ENCODE assay signal across 8 cellular contexts in the genomic region with DNA sequence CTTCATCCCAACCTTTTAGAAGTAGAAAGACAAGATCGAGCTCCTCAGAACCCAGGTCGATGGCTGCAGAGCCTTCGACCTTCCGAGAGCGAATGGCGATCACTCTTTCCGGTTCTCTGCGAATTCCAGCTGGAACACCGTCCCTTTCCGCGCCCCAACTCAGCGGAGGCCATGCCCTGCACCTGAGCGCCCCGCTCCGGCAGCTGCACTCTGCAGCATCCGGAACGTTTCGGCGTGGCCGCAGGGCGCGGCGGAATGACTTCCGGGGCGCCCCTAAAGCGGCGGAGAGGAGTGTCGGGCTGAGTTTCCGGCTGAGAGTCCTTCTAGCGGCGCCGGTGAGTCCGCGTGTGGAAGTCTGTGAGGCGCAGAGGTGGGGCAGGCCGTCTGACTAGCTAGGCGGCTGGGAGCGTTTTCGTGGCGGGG. TPM values are rescaled to one million over a fixed set of nuclear protein-coding genes. Genes with fewer than 3 reads are reported as not detected.
DNase-seq lines count a peak whose midpoint lies in the region; ATAC-seq, FAIRE-seq and TF ChIP-seq lines count a peak whose summit lies in the region.
"Not testable (repeated sequence)": the region's sequence is repeated elsewhere in the genome, so short reads cannot be mapped to it uniquely, and the experiment has no call there.

Gene GTF2H2C, plus strand, starts transcription at position 284 of the 423 bp plus-strand sequence. CDS start 4,942 bp downstream, outside the sequence.

- peak within 1 kb of the TSS; percentile 90 to 93 for H3K4me3 Mint-ChIP-seq in stimulated activated naive B cell treated with anti-CD40 and anti-IgM and Interleukin-4, amounts not matched to agents 10 μg/mL and 1 μg/mL and 100 μg/mL, for 72 hours

- H3F3A ChIP-seq in GM23248 (ENCODE audit: insufficient read depth), result not testable (repeated sequence)

- intact Hi-C loops in left ventricle myocardium inferior (cut with micrococcal nuclease); pancreas (cut with DNase I): not testable (repeated sequence)

- H3K27me3 ChIP-seq in GM06990 (replicated peaks; ENCODE audit: control insufficient read depth, insufficient read depth, low read length); GM23248 (replicated peaks; ENCODE audit: insufficient read depth); HUES48 (ENCODE audit: control insufficient read depth, insufficient read depth, low read length); brain microvascular endothelial cell (replicated peaks); left ventricle myocardium inferior (ENCODE audit: low read depth); pancreas: not testable (repeated sequence)

- peak within 1 kb of the TSS; percentile 85 for H3K4me2 ChIP-seq in GM23248 (ENCODE audit: unreplicated experiment)

- in situ Hi-C loops in GM23248 (cut with MboI); brain microvascular endothelial cell (cut with HindIII; ENCODE audit: low pct_ligation_motif_present, low sequenced_read_pairs): not testable (repeated sequence)

- H3K9me2 ChIP-seq in GM23248 (ENCODE audit: insufficient read depth), result not testable (repeated sequence)

- not testable (repeated sequence) for H4K20me1 ChIP-seq in GM23248 (ENCODE audit: insufficient read depth)

- not testable (repeated sequence) for H3K27me3 Mint-ChIP-seq in stimulated activated naive B cell treated with anti-CD40 and anti-IgM and Interleukin-4, amounts not matched to agents 10 μg/mL and 1 μg/mL and 100 μg/mL, for 72 hours

- H3K9ac ChIP-seq in GM23248, result peak within 1 kb of the TSS; percentile 70
- peak within 1 kb of the TSS; percentile 79 for H3K9ac ChIP-seq in HUES48 (ENCODE audit: low read depth, low read length)

- DNase-seq in GM06990 (ENCODE audit: extremely low read depth, insufficient read length) (peak; percentile 77), GM23248 (peak; percentile 83), brain microvascular endothelial cell (peak; percentile 74), left ventricle myocardium inferior (peak; percentile 63), pancreas (peak; percentile 67 to 90 (median 80))
- peak; percentile 37 to 39 for DNase-seq in activated CD4-positive, alpha-beta T cell treated with anti-CD3 and anti-CD28 coated beads for 24 hours (ENCODE audit: low read depth in 2 of 2)
- DNase-seq in stimulated activated naive B cell treated with anti-CD40 and anti-IgM and Interleukin-4, amounts not matched to agents 10 μg/mL and 1 μg/mL and 100 μg/mL, for 72 hours, result peak; percentile 78

- not testable (repeated sequence) for H3K36me3 ChIP-seq in GM06990 (ENCODE audit: control insufficient read depth, insufficient read depth, low read length); GM23248 (ENCODE audit: low read depth); HUES48 (ENCODE audit: control insufficient read depth, insufficient read depth, low read length); brain microvascular endothelial cell (replicated peaks); left ventricle myocardium inferior; pancreas

- not testable (repeated sequence) for H3K36me3 Mint-ChIP-seq in stimulated activated naive B cell treated with anti-CD40 and anti-IgM and Interleukin-4, amounts not matched to agents 10 μg/mL and 1 μg/mL and 100 μg/mL, for 72 hours

- H3K27ac ChIP-seq in GM23248 (peak within 1 kb of the TSS; percentile 53), HUES48 (ENCODE audit: low read depth, low read length) (peak within 1 kb of the TSS; percentile 66), left ventricle myocardium inferior (replicated peaks) (peak within 1 kb of the TSS; percentile 69), pancreas (peak within 1 kb of the TSS in 3 of 4 donors; percentile 55 to 78 (median 74))
- not testable (repeated sequence) for H3K27ac ChIP-seq in brain microvascular endothelial cell

- 1 to 3% methylated on average over 36 to 38 of the region's 40 CpGs for WGBS in GM23248 (ENCODE audit: low coverage in 1 of 2, low lambda C conversion rate in 2 of 2, missing lambda C conversion rate in 2 of 2), 2 experiments
- WGBS in pancreas, 2 donors, result 0 to 1% methylated on average over 33 to 40 of the region's 40 CpGs

- not testable (repeated sequence) for H3K4me1 Mint-ChIP-seq in stimulated activated naive B cell treated with anti-CD40 and anti-IgM and Interleukin-4, amounts not matched to agents 10 μg/mL and 1 μg/mL and 100 μg/mL, for 72 hours

- H2AFZ ChIP-seq in GM23248, result peak within 1 kb of the TSS; percentile 99

- H3K4me3 ChIP-seq in GM06990 (replicated peaks; ENCODE audit: low read depth, low read length) (peak within 1 kb of the TSS; percentile 52), GM23248 (peak within 1 kb of the TSS; percentile 71), HUES48 (ENCODE audit: low read depth, low read length) (peak within 1 kb of the TSS; percentile 67), brain microvascular endothelial cell (ENCODE audit: low read depth, low read length) (peak within 1 kb of the TSS; percentile 53), left ventricle myocardium inferior (peak within 1 kb of the TSS; percentile 67), pancreas (peak within 1 kb of the TSS in 2 of 4 donors; percentile 29 to 41)

- peak within 1 kb of the TSS; percentile 95 for H3K27ac Mint-ChIP-seq in stimulated activated naive B cell treated with anti-CD40 and anti-IgM and Interleukin-4, amounts not matched to agents 10 μg/mL and 1 μg/mL and 100 μg/mL, for 72 hours

- peak; percentile 97 to 99 (median 98) for ATAC-seq in pancreas
- ATAC-seq in stimulated activated naive B cell treated with anti-CD40 and anti-IgM and Interleukin-4, amounts not matched to agents 10 μg/mL and 1 μg/mL and 100 μg/mL, for 72 hours (replicated peaks), result peak; percentile 99 to 100

- peaks cover 13% of the 10 kb centered on the region for H3K79me2 ChIP-seq in GM23248 (ENCODE audit: insufficient read depth)

- H3K4me1 ChIP-seq in GM23248 (ENCODE audit: insufficient read depth); HUES48 (ENCODE audit: control insufficient read depth, insufficient read depth, low read length); left ventricle myocardium inferior; pancreas: not testable (repeated sequence)

- not testable (repeated sequence) for H3K9me3 Mint-ChIP-seq in stimulated activated naive B cell treated with anti-CD40 and anti-IgM and Interleukin-4, amounts not matched to agents 10 μg/mL and 1 μg/mL and 100 μg/mL, for 72 hours

- not testable (repeated sequence) for H3K9me3 ChIP-seq in GM23248 (ENCODE audit: low read depth); HUES48 (ENCODE audit: control insufficient read depth, insufficient read depth, low read length); left ventricle myocardium inferior (replicated peaks); pancreas

- not testable (repeated sequence) for FAIRE-seq in pancreas (lab: Jason Lieb, UNC)

- TF ChIP-seq CTCF in GM06990 (IDR thresholded peaks at IDR 0.05; ENCODE audit: insufficient read depth, low read length, poor library complexity, severe bottlenecking), result peak; percentile 38
- peak; percentile 42 for TF ChIP-seq CTCF in brain microvascular endothelial cell (IDR thresholded peaks at IDR 0.05; ENCODE audit: low read depth, low read length, missing control alignments)
- TF ChIP-seq CTCF in left ventricle myocardium inferior (IDR thresholded peaks at IDR 0.05; ENCODE audit: borderline replicate concordance), result peak; percentile 37
- peak in 1 of 4 donors; percentile 10 for TF ChIP-seq CTCF in pancreas (IDR thresholded peaks at IDR 0.05)

RNA-seq across cellular contexts. Expression of gene GTF2H2C, which starts in this region (rescaled TPM):
- total RNA-seq in GM23248 (2014; rRNA removed; shearing (Covaris generic)), result 24.4 and 45.8 TPM in 2 replicates
- polyA plus RNA-seq in GM23248 (2016; fragmentation: Nextera tagmentation; extraction: Ambion mirVana), result 27.0 and 33.3 TPM in 2 replicates
- 18.0 TPM for total RNA-seq in left ventricle myocardium inferior
- total RNA-seq in pancreas, result 10 to 100 TPM in 5 of 6 donors, 1 to 10 TPM in 1; 9.4 to 15.6 (median 13.4) TPM
- polyA plus RNA-seq in pancreas, result 10 to 100 TPM; 13.3 TPM
